Comparison of ENCODE assay signal across 1 cellular context in the genomic region with DNA sequence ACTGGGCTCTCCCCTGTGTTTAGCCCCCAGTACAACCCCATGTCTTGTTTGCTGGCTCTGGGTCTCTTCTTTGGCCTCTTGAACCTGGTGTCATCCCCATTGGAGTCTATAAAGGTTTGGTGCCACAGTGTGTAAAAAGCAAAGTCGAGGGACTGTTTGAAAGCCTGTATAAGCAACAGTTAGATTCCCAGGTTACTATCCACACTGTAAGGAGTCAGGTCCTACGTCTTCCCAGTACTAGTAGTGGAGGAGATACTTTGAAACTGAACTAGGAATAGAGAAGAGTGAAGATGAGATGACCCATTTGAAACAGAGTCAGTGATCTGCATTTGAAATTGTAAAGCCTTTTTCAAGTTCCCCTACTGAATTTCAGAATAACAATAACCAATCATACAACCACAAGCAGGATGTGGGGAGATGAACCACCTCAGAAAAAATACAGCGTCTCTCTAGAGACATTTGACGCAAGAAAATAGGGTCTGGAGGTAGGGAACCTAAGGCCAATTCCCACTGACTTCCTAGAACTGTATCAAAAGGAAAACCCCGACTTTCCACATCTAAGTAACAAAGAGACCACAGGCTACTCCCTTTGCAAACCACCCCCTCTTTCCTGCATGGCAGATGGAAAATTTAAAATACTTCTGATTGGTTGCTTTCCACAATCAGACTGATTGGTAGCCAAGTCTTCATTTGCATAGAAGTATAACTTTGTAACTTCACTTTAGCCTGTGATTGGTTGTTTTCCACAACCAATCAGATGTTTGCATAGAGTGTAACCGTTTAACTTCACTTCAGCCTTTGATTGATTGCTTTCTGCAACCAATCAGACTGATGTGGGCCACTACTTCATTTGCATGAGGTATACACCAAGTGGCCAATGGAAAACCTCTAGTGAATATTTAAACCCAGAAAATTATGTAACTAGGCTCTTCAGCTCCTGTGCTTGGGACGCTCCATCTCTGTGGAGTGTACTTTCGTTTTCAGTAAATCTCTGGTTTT.
TF ChIP-seq lines count a peak whose summit lies in the region.

No MANE protein-coding gene starts in this region.

TF ChIP-seq in K562, 482 proteins besides CTCF, POLR2A, EP300 and RAD21 (continued from another document):
- TF ChIP-seq, protein P1, sequence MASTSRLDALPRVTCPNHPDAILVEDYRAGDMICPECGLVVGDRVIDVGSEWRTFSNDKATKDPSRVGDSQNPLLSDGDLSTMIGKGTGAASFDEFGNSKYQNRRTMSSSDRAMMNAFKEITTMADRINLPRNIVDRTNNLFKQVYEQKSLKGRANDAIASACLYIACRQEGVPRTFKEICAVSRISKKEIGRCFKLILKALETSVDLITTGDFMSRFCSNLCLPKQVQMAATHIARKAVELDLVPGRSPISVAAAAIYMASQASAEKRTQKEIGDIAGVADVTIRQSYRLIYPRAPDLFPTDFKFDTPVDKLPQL (IDR thresholded peaks at IDR 0.05; ENCODE audit: extremely low read depth, insufficient read length), result no peak
- TF ChIP-seq MYBL2 (IDR thresholded peaks at IDR 0.05; ENCODE audit: low read depth), result peak; percentile 88
- no peak for TF ChIP-seq MYBL2 (CRISPR knock-in tag; IDR thresholded peaks at IDR 0.05; ENCODE audit: borderline replicate concordance)
- TF ChIP-seq POLR2H (tag; IDR thresholded peaks at IDR 0.05; ENCODE audit: low read depth), result no peak
- no peak for TF ChIP-seq NFXL1 (CRISPR knock-in tag; IDR thresholded peaks at IDR 0.05)
- no peak for TF ChIP-seq SMARCC2 (IDR thresholded peaks at IDR 0.05; ENCODE audit: low read depth)
- TF ChIP-seq NR2F6 (CRISPR knock-in tag; IDR thresholded peaks at IDR 0.05), result no peak
- TF ChIP-seq CC2D1A (IDR thresholded peaks at IDR 0.05), result peak; percentile 65; the same call in 1 of the 2 replicates
- peak; percentile 62 for TF ChIP-seq RBM25 (IDR thresholded peaks at IDR 0.05; ENCODE audit: low read depth, low read length, severe bottlenecking)
- peak; percentile 96 for TF ChIP-seq MEIS2 (IDR thresholded peaks at IDR 0.05; ENCODE audit: partially characterized antibody)
- TF ChIP-seq, protein P2, sequence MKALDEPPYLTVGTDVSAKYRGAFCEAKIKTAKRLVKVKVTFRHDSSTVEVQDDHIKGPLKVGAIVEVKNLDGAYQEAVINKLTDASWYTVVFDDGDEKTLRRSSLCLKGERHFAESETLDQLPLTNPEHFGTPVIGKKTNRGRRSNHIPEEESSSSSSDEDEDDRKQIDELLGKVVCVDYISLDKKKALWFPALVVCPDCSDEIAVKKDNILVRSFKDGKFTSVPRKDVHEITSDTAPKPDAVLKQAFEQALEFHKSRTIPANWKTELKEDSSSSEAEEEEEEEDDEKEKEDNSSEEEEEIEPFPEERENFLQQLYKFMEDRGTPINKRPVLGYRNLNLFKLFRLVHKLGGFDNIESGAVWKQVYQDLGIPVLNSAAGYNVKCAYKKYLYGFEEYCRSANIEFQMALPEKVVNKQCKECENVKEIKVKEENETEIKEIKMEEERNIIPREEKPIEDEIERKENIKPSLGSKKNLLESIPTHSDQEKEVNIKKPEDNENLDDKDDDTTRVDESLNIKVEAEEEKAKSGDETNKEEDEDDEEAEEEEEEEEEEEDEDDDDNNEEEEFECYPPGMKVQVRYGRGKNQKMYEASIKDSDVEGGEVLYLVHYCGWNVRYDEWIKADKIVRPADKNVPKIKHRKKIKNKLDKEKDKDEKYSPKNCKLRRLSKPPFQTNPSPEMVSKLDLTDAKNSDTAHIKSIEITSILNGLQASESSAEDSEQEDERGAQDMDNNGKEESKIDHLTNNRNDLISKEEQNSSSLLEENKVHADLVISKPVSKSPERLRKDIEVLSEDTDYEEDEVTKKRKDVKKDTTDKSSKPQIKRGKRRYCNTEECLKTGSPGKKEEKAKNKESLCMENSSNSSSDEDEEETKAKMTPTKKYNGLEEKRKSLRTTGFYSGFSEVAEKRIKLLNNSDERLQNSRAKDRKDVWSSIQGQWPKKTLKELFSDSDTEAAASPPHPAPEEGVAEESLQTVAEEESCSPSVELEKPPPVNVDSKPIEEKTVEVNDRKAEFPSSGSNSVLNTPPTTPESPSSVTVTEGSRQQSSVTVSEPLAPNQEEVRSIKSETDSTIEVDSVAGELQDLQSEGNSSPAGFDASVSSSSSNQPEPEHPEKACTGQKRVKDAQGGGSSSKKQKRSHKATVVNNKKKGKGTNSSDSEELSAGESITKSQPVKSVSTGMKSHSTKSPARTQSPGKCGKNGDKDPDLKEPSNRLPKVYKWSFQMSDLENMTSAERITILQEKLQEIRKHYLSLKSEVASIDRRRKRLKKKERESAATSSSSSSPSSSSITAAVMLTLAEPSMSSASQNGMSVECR (CRISPR knock-in tag; IDR thresholded peaks at IDR 0.05), result no peak
- no peak for TF ChIP-seq TAF15 (IDR thresholded peaks at IDR 0.05; ENCODE audit: low read depth, low read length)
- peak; percentile 32 for TF ChIP-seq NFYB (IDR thresholded peaks at IDR 0.05; ENCODE audit: extremely low read depth, insufficient read length)
- no peak for TF ChIP-seq KLF13 (tag; IDR thresholded peaks at IDR 0.05; ENCODE audit: borderline replicate concordance, low read depth)
- no peak for TF ChIP-seq MTA3 (IDR thresholded peaks at IDR 0.05; ENCODE audit: borderline replicate concordance)
- TF ChIP-seq GABPB1 (CRISPR knock-in tag; IDR thresholded peaks at IDR 0.05), result no peak
- no peak for TF ChIP-seq ZNF77 (CRISPR knock-in tag; IDR thresholded peaks at IDR 0.05)
- no peak for TF ChIP-seq TAF7 (tag; IDR thresholded peaks at IDR 0.05)
- TF ChIP-seq YY1 (IDR thresholded peaks at IDR 0.05; ENCODE audit: borderline replicate concordance in 1 of 3, control insufficient read depth in 1 of 3, extremely low read depth in 1 of 3, insufficient read depth in 3 of 3, insufficient read length in 1 of 3, insufficient replicate concordance in 2 of 3, low read depth in 1 of 3, low read length in 2 of 3), result no peak
- TF ChIP-seq, protein P3, sequence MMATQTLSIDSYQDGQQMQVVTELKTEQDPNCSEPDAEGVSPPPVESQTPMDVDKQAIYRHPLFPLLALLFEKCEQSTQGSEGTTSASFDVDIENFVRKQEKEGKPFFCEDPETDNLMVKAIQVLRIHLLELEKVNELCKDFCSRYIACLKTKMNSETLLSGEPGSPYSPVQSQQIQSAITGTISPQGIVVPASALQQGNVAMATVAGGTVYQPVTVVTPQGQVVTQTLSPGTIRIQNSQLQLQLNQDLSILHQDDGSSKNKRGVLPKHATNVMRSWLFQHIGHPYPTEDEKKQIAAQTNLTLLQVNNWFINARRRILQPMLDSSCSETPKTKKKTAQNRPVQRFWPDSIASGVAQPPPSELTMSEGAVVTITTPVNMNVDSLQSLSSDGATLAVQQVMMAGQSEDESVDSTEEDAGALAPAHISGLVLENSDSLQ (IDR thresholded peaks at IDR 0.05), result peak; percentile 97
- TF ChIP-seq RBM17 (IDR thresholded peaks at IDR 0.05; ENCODE audit: borderline replicate concordance, low read depth, low read length), result no peak
- TF ChIP-seq, protein P4, sequence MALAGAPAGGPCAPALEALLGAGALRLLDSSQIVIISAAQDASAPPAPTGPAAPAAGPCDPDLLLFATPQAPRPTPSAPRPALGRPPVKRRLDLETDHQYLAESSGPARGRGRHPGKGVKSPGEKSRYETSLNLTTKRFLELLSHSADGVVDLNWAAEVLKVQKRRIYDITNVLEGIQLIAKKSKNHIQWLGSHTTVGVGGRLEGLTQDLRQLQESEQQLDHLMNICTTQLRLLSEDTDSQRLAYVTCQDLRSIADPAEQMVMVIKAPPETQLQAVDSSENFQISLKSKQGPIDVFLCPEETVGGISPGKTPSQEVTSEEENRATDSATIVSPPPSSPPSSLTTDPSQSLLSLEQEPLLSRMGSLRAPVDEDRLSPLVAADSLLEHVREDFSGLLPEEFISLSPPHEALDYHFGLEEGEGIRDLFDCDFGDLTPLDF (CRISPR knock-in tag; IDR thresholded peaks at IDR 0.05), result no peak
- TF ChIP-seq PRMT5 (CRISPR knock-in tag; IDR thresholded peaks at IDR 0.05), result no peak
- TF ChIP-seq, protein P5, sequence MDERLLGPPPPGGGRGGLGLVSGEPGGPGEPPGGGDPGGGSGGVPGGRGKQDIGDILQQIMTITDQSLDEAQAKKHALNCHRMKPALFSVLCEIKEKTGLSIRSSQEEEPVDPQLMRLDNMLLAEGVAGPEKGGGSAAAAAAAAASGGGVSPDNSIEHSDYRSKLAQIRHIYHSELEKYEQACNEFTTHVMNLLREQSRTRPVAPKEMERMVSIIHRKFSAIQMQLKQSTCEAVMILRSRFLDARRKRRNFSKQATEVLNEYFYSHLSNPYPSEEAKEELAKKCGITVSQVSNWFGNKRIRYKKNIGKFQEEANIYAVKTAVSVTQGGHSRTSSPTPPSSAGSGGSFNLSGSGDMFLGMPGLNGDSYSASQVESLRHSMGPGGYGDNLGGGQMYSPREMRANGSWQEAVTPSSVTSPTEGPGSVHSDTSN (CRISPR knock-in tag; IDR thresholded peaks at IDR 0.05; ENCODE audit: low read depth), result peak; percentile 65
- TF ChIP-seq, protein P5 (tag; conservative IDR thresholded peaks at IDR 0.05; ENCODE audit: low read depth), result peak; percentile 92
- TF ChIP-seq, protein P6, sequence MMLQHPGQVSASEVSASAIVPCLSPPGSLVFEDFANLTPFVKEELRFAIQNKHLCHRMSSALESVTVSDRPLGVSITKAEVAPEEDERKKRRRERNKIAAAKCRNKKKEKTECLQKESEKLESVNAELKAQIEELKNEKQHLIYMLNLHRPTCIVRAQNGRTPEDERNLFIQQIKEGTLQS (IDR thresholded peaks at IDR 0.05), result no peak
- TF ChIP-seq, protein P6 (CRISPR knock-in tag; conservative IDR thresholded peaks at IDR 0.05), result no peak
- TF ChIP-seq ERF (CRISPR knock-in tag; IDR thresholded peaks at IDR 0.05), result no peak
- TF ChIP-seq KLF16 (IDR thresholded peaks at IDR 0.05), result no peak
- TF ChIP-seq FOS (IDR thresholded peaks at IDR 0.05; ENCODE audit: extremely low read depth, insufficient read length), result peak; percentile 7
- no peak for TF ChIP-seq TEAD2 (tag; IDR thresholded peaks at IDR 0.05)
- TF ChIP-seq, protein P7, sequence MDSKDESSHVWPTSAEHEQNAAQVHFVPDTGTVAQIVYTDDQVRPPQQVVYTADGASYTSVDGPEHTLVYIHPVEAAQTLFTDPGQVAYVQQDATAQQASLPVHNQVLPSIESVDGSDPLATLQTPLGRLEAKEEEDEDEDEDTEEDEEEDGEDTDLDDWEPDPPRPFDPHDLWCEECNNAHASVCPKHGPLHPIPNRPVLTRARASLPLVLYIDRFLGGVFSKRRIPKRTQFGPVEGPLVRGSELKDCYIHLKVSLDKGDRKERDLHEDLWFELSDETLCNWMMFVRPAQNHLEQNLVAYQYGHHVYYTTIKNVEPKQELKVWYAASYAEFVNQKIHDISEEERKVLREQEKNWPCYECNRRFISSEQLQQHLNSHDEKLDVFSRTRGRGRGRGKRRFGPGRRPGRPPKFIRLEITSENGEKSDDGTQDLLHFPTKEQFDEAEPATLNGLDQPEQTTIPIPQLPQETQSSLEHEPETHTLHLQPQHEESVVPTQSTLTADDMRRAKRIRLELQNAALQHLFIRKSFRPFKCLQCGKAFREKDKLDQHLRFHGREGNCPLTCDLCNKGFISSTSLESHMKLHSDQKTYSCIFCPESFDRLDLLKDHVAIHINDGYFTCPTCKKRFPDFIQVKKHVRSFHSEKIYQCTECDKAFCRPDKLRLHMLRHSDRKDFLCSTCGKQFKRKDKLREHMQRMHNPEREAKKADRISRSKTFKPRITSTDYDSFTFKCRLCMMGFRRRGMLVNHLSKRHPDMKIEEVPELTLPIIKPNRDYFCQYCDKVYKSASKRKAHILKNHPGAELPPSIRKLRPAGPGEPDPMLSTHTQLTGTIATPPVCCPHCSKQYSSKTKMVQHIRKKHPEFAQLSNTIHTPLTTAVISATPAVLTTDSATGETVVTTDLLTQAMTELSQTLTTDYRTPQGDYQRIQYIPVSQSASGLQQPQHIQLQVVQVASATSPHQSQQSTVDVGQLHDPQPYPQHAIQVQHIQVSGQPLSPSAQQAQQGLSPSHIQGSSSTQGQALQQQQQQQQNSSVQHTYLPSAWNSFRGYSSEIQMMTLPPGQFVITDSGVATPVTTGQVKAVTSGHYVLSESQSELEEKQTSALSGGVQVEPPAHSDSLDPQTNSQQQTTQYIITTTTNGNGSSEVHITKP (IDR thresholded peaks at IDR 0.05; ENCODE audit: partially characterized antibody), result no peak
- no peak for TF ChIP-seq IFI16 (CRISPR knock-in tag; IDR thresholded peaks at IDR 0.05)
- TF ChIP-seq, protein P8, sequence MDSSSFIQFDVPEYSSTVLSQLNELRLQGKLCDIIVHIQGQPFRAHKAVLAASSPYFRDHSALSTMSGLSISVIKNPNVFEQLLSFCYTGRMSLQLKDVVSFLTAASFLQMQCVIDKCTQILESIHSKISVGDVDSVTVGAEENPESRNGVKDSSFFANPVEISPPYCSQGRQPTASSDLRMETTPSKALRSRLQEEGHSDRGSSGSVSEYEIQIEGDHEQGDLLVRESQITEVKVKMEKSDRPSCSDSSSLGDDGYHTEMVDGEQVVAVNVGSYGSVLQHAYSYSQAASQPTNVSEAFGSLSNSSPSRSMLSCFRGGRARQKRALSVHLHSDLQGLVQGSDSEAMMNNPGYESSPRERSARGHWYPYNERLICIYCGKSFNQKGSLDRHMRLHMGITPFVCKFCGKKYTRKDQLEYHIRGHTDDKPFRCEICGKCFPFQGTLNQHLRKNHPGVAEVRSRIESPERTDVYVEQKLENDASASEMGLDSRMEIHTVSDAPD (CRISPR knock-in tag; IDR thresholded peaks at IDR 0.05), result no peak
- no peak for TF ChIP-seq SMAD1 (IDR thresholded peaks at IDR 0.05; ENCODE audit: low read depth, low read length, partially characterized antibody)
TF ChIP-seq in K562: peak in this region for 9.
